In genomic region chr15:56929933-56930332, GRCh38 we compare ENCODE assay signal across 19 cellular contexts. TPM values are rescaled to one million over a fixed set of nuclear protein-coding genes. Genes with fewer than 3 reads are reported as not detected.
A peak's percentile ranks its signal among the peaks of the same experiment; 100 is the strongest.
DNase-seq lines count a peak whose midpoint lies in the region; ATAC-seq and TF ChIP-seq lines count a peak whose summit lies in the region.
"Had no signal": no experiment of that assay in that cellular context is flagged by ENCODE, and none has a peak within 500 bp of the region (broad histone marks: within the 10 kb centered on the region; RNA-seq: fewer than 3 reads in every experiment).

No MANE protein-coding gene starts in this region.

- H3K27ac Mint-ChIP-seq in mesothelial cell of epicardium: no peak overlapping the region
- H3K27ac Mint-ChIP-seq: activated naive CD8-positive, alpha-beta T cell treated with anti-CD3 and anti-CD28 coated beads, Interleukin-2, amount 10 ng/mL, durations not matched to agents 7 days and 5 days; T-helper 1 cell treated with Interleukin-12 subunit alpha and Interleukin-12 subunit beta and Interleukin-4 antibody, amounts not matched to agents 30 μg/mL and 1 μg/mL, for 36 hours had no signal

- H3K36me3 Mint-ChIP-seq in mesothelial cell of epicardium: peaks cover 17% of the 10 kb centered on the region

- H3K27me3 Mint-ChIP-seq in mesothelial cell of epicardium (ENCODE audit: low read depth): no peaks in the 10 kb centered on the region
- H3K27me3 Mint-ChIP-seq: activated naive CD8-positive, alpha-beta T cell treated with anti-CD3 and anti-CD28 coated beads, Interleukin-2, amount 10 ng/mL, durations not matched to agents 7 days and 5 days; stimulated activated naive CD8-positive, alpha-beta T cell treated with anti-CD3 and anti-CD28 coated beads, Interleukin-15, Interleukin-2, amounts not matched to agents 100 ng/mL and 50 ng/mL, for 24 hours had no signal

- H3K4me3 Mint-ChIP-seq in mesothelial cell of epicardium: no peak overlapping the region
- H3K4me3 Mint-ChIP-seq: activated naive CD8-positive, alpha-beta T cell treated with anti-CD3 and anti-CD28 coated beads, Interleukin-2, amount 10 ng/mL, durations not matched to agents 7 days and 5 days; immature natural killer cell; stimulated activated naive CD8-positive, alpha-beta T cell treated with anti-CD3 and anti-CD28 coated beads, Interleukin-15, Interleukin-2, amounts not matched to agents 100 ng/mL and 50 ng/mL, for 24 hours; T-helper 1 cell treated with Interleukin-12 subunit alpha and Interleukin-12 subunit beta and Interleukin-4 antibody, amounts not matched to agents 30 μg/mL and 1 μg/mL, for 36 hours had no signal

- H3K79me2 ChIP-seq in osteoblast (ENCODE audit: insufficient read depth, low read length): peaks cover 88% of the 10 kb centered on the region

- H3K9me3 ChIP-seq in HEK293 (ENCODE audit: control insufficient read depth, insufficient read depth, low read depth, low read length) (no peaks in the 10 kb centered on the region), osteoblast (ENCODE audit: low read depth, low read length) (no peaks in the 10 kb centered on the region)

- TF ChIP-seq CTCF in HEK293 (tag by site-specific recombination; IDR thresholded peaks at IDR 0.05) (no peak), osteoblast (IDR thresholded peaks at IDR 0.05; ENCODE audit: extremely low read depth, low read depth, low read length) (no peak), mesothelial cell of epicardium (IDR thresholded peaks at IDR 0.05; ENCODE audit: unreplicated experiment) (no peak)

- no peak overlapping the region for H2AFZ ChIP-seq in osteoblast (ENCODE audit: low read length)

- CTCF ChIA-PET in HEK293 (lab: Yijun Ruan, JAX): interaction anchor here (0.6 to 1.6 kb wide), 2 partner anchors 29 to 66 kb away, joined by 3 to 4 read pairs; no protein-coding TSS in a partner anchor

- no peaks in the 10 kb centered on the region for H3K36me3 ChIP-seq in HEK293 (ENCODE audit: control insufficient read depth in 2 of 2, insufficient read depth in 1 of 2, low read length in 2 of 2)
- no peaks in the 10 kb centered on the region for H3K36me3 ChIP-seq in osteoblast (ENCODE audit: insufficient read depth, low read length)

- H3K4me3 ChIP-seq in HEK293 (ENCODE audit: low read depth, low read length) (no peak overlapping the region), osteoblast (ENCODE audit: insufficient read depth, low read length) (no peak overlapping the region)
- H3K4me3 ChIP-seq: BLaER1 treated with 17β-estradiol and CSF1 and Interleukin-3, amounts not matched to agents 10 nM and 100 nM; spleen had no signal

- H3K27me3 ChIP-seq in osteoblast (ENCODE audit: insufficient read depth, low read length): no peaks in the 10 kb centered on the region
- H3K27me3 ChIP-seq: BLaER1 treated with 17β-estradiol and CSF1 and Interleukin-3, amounts not matched to agents 10 nM and 100 nM; spleen had no signal

- peaks cover 45% of the 10 kb centered on the region for H3K4me1 Mint-ChIP-seq in mesothelial cell of epicardium

- DNase-seq in ELF-1 (ENCODE audit: low read depth, low spot score) (peak; percentile 43), astrocyte of the hippocampus (ENCODE audit: low read depth, low spot score) (peak; percentile 60), osteoblast (ENCODE audit: insufficient read length, low spot score, missing footprints) (no peak), mesothelial cell of epicardium (ENCODE audit: low spot score in 2 of 2, unreplicated experiment in 2 of 2) (no peak), T-helper 1 cell (no peak), dermis blood vessel endothelial cell (no peak)
- DNase-seq: activated CD4-positive, CD25-positive, alpha-beta regulatory T cell; activated naive CD8-positive, alpha-beta T cell treated with anti-CD3 and anti-CD28 coated beads, Interleukin-2, amount 10 ng/mL, durations not matched to agents 7 days and 5 days; immature natural killer cell; NCI-H2081; NCI-H748 treated with DMSO at 0.1 percent for 48 hours; spleen had no signal

- POLR2A ChIA-PET in HEK293 (lab: Yijun Ruan, JAX): interaction anchor here (1.0 kb wide), 1 partner anchor 12 kb away, joined by 4 read pairs; the partner anchor contains the start of gene TCF12

- H3K4me2 ChIP-seq in osteoblast (ENCODE audit: insufficient read depth, low read length): peak overlapping the region; percentile 26

- no peak for ATAC-seq in HG03432 (IDR thresholded peaks at IDR 0.05; ENCODE audit: unreplicated experiment)

- H3K27ac ChIP-seq in HEK293 (ENCODE audit: extremely low read depth, low read depth, low read length) (no peak overlapping the region), osteoblast (ENCODE audit: low read depth, low read length) (no peak overlapping the region)
- H3K27ac ChIP-seq: BLaER1 treated with 17β-estradiol and CSF1 and Interleukin-3, amounts not matched to agents 10 nM and 100 nM; HL-60; RWPE1; spleen had no signal

- H3K4me1 ChIP-seq in HEK293 (ENCODE audit: control insufficient read depth, insufficient read depth, low read length) (peaks cover 31% of the 10 kb centered on the region), osteoblast (ENCODE audit: insufficient read depth, low read length) (peaks cover 22% of the 10 kb centered on the region)

- peaks cover 56% of the 10 kb centered on the region for H4K20me1 ChIP-seq in osteoblast (ENCODE audit: insufficient read depth, low read length)

- no peaks in the 10 kb centered on the region for H3K9me3 Mint-ChIP-seq in mesothelial cell of epicardium
- H3K9me3 Mint-ChIP-seq: immature natural killer cell; stimulated activated naive CD8-positive, alpha-beta T cell treated with anti-CD3 and anti-CD28 coated beads, Interleukin-15, Interleukin-2, amounts not matched to agents 100 ng/mL and 50 ng/mL, for 24 hours; T-helper 1 cell treated with Interleukin-12 subunit alpha and Interleukin-12 subunit beta and Interleukin-4 antibody, amounts not matched to agents 30 μg/mL and 1 μg/mL, for 36 hours had no signal

TF ChIP-seq in HEK293, 187 proteins besides CTCF, POLR2A, EP300 and RAD21 (continues in another document):
- TF ChIP-seq ZNF292 (tag by site-specific recombination; IDR thresholded peaks at IDR 0.05; ENCODE audit: borderline replicate concordance, low read depth): no peak
- TF ChIP-seq OSR2 (tag by site-specific recombination; IDR thresholded peaks at IDR 0.05): peak; percentile 35
- TF ChIP-seq ZNF776 (tag by site-specific recombination; IDR thresholded peaks at IDR 0.05; ENCODE audit: borderline replicate concordance): no peak
- TF ChIP-seq ZNF366 (tag by site-specific recombination; conservative IDR thresholded peaks at IDR 0.05): no peak
- TF ChIP-seq ZNF433 (tag by site-specific recombination; IDR thresholded peaks at IDR 0.05; ENCODE audit: low read depth): no peak
- TF ChIP-seq ZNF362 (tag by site-specific recombination; IDR thresholded peaks at IDR 0.05): no peak
- no peak for TF ChIP-seq ZNF664 (tag by site-specific recombination; IDR thresholded peaks at IDR 0.05)
- TF ChIP-seq TCF7L2 (IDR thresholded peaks at IDR 0.05; ENCODE audit: borderline replicate concordance, low read depth, low read length): no peak
- no peak for TF ChIP-seq ZXDB (tag by site-specific recombination; IDR thresholded peaks at IDR 0.05)
- TF ChIP-seq SALL2 (tag by site-specific recombination; IDR thresholded peaks at IDR 0.05; ENCODE audit: borderline replicate concordance): no peak
- TF ChIP-seq, protein P1, sequence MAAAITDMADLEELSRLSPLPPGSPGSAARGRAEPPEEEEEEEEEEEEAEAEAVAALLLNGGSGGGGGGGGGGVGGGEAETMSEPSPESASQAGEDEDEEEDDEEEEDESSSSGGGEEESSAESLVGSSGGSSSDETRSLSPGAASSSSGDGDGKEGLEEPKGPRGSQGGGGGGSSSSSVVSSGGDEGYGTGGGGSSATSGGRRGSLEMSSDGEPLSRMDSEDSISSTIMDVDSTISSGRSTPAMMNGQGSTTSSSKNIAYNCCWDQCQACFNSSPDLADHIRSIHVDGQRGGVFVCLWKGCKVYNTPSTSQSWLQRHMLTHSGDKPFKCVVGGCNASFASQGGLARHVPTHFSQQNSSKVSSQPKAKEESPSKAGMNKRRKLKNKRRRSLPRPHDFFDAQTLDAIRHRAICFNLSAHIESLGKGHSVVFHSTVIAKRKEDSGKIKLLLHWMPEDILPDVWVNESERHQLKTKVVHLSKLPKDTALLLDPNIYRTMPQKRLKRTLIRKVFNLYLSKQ (tag by site-specific recombination; IDR thresholded peaks at IDR 0.05; ENCODE audit: borderline replicate concordance): no peak
- TF ChIP-seq ZNF658 (tag by site-specific recombination; IDR thresholded peaks at IDR 0.05): no peak
- TF ChIP-seq ZNF600 (tag by site-specific recombination; IDR thresholded peaks at IDR 0.05): 0 out of 2 replicates have a peak, but pooled peaks have one; percentile 35
- TF ChIP-seq RBAK (tag by site-specific recombination; IDR thresholded peaks at IDR 0.05): no peak

RNA-seq across cellular contexts. Expression of gene TCF12, which starts 11.5 kb away (rescaled TPM):
- total RNA-seq in osteoblast: 82.2 and 86.5 TPM in 2 replicates
- total RNA-seq in mesothelial cell of epicardium: 188 to 194 TPM (median 192 TPM) in 3 replicates
- 78.5 and 111 TPM in 2 replicates for total RNA-seq in dermis blood vessel endothelial cell

Comparison
In these comparisons a context has a peak if more than half of its experiments do, and no peak if none do; other contexts are left out.
1. DNase-seq: peak in ELF-1 (single experiment) and astrocyte of the hippocampus (single experiment); none in osteoblast (single experiment), mesothelial cell of epicardium (0 of 2), T-helper 1 cell (0 of 5) and dermis blood vessel endothelial cell (single experiment).